Comparison of ENCODE assay signal across 35 cellular contexts in the genomic region with DNA sequence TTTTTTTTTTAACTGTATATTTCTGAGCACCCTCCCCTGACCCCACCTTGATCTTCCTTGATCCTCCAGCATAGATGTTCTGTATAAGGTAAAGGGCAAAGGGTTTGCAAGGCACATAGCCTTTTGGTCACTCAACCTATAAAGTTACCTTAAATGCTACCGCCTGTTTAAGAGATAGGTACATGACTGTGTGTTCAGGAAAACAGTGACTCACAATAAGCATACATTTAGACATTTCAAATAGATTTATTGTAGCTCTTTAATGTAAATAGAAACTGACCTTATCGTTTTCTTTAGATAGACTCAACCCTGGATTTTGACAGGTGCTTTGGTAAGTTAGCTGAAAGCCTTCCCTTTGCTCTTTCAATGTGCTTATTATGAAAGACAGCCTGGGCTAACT. TPM values are rescaled to one million over a fixed set of nuclear protein-coding genes. Genes with fewer than 3 reads are reported as not detected.
"Had no signal": no experiment of that assay in that cellular context is flagged by ENCODE, and none has a peak within 500 bp of the region (broad histone marks: within the 10 kb centered on the region; RNA-seq: fewer than 3 reads in every experiment).

No MANE protein-coding gene starts in this region.

- H3K27ac Mint-ChIP-seq: activated B cell treated with CpG ODN at 0.5 μM for 24 hours; activated CD8-positive, alpha-beta T cell treated with anti-CD3 and anti-CD28 coated beads for 36 hours; activated naive CD4-positive, alpha-beta T cell treated with anti-CD3 and anti-CD28 coated beads for 36 hours; activated naive CD4-positive, alpha-beta T cell treated with anti-CD3 and anti-CD28 coated beads, Interleukin-2, amount 50 U/mL, for 24 hours; activated naive CD8-positive, alpha-beta T cell treated with anti-CD3 and anti-CD28 coated beads for 36 hours; activated naive CD8-positive, alpha-beta T cell treated with anti-CD3 and anti-CD28 coated beads, Interleukin-2, amount 50 U/mL, for 24 hours; activated T-helper 2 cell treated with anti-CD3 and anti-CD28 coated beads, Interferon-gamma antibody, Interleukin-2, Interleukin-4, amounts not matched to agents 10 μg/mL and 5 μg/mL and 100 μg/mL, durations not matched to agents 14 hours and 24 hours and 36 hours; effector memory CD8-positive, alpha-beta T cell; T-helper 17 cell; T-helper 2 cell treated with Interferon-gamma antibody and Interleukin-4, amounts not matched to agents 5 μg/mL and 100 μg/mL, for 36 hours had no signal

- H3K27me3 Mint-ChIP-seq: activated B cell treated with CpG ODN at 0.5 μM for 24 hours; effector memory CD8-positive, alpha-beta T cell had no signal

- H3K4me3 Mint-ChIP-seq: activated B cell treated with CpG ODN at 0.5 μM for 24 hours; activated CD8-positive, alpha-beta T cell treated with anti-CD3 and anti-CD28 coated beads for 36 hours; activated naive CD4-positive, alpha-beta T cell treated with anti-CD3 and anti-CD28 coated beads for 36 hours; activated naive CD4-positive, alpha-beta T cell treated with anti-CD3 and anti-CD28 coated beads, Interleukin-2, amount 50 U/mL, for 24 hours; activated naive CD8-positive, alpha-beta T cell treated with anti-CD3 and anti-CD28 coated beads for 36 hours; activated naive CD8-positive, alpha-beta T cell treated with anti-CD3 and anti-CD28 coated beads, Interleukin-2, amount 50 U/mL, for 24 hours; activated T-cell treated with anti-CD3 and anti-CD28 coated beads, Interleukin-2, amount 50 U/mL, for 4 hours; effector memory CD8-positive, alpha-beta T cell; T-helper 17 cell; T-helper 2 cell treated with Interferon-gamma antibody and Interleukin-4, amounts not matched to agents 5 μg/mL and 100 μg/mL, for 36 hours had no signal

- H3K4me1 ChIP-seq: adrenal gland, body of pancreas, esophagus squamous epithelium, heart left ventricle had no signal

- ATAC-seq: activated CD4-positive, CD25-positive, alpha-beta regulatory T cell treated with anti-CD3 and anti-CD28 coated beads, Interleukin-2, amount 50 U/mL, for 24 hours; activated CD8-positive, alpha-beta T cell treated with anti-CD3 and anti-CD28 coated beads for 36 hours; activated naive CD8-positive, alpha-beta T cell treated with anti-CD3 and anti-CD28 coated beads, Interleukin-2, amount 50 U/mL, for 24 hours; activated T-cell treated with anti-CD3 and anti-CD28 coated beads, Interleukin-2, amount 50 U/mL, for 4 hours; body of pancreas; effector memory CD8-positive, alpha-beta T cell; heart left ventricle; T-helper 17 cell had no signal

- H3K27ac ChIP-seq: adrenal gland, body of pancreas, epithelial cell of prostate, esophagus squamous epithelium, heart left ventricle, WERI-Rb-1 had no signal

- H3K4me1 Mint-ChIP-seq: activated naive CD4-positive, alpha-beta T cell treated with anti-CD3 and anti-CD28 coated beads, Interleukin-2, amount 50 U/mL, for 24 hours; activated naive CD8-positive, alpha-beta T cell treated with anti-CD3 and anti-CD28 coated beads for 36 hours; activated naive CD8-positive, alpha-beta T cell treated with anti-CD3 and anti-CD28 coated beads, Interleukin-2, amount 50 U/mL, for 24 hours; T-helper 17 cell had no signal

- H3K27me3 ChIP-seq: adrenal gland, body of pancreas, esophagus squamous epithelium, heart left ventricle had no signal

- H3K9me3 ChIP-seq: adrenal gland, body of pancreas, esophagus squamous epithelium, heart left ventricle had no signal

- H3K4me3 ChIP-seq: adrenal gland, body of pancreas, esophagus squamous epithelium, heart left ventricle had no signal

- H3K36me3 ChIP-seq: adrenal gland, esophagus squamous epithelium, heart left ventricle, WERI-Rb-1 had no signal

- DNase-seq: activated B cell treated with CpG ODN at 0.5 μM for 24 hours; activated CD4-positive, alpha-beta T cell treated with anti-CD3 and anti-CD28 coated beads for 48 hours; activated CD4-positive, alpha-beta T cell treated with anti-CD3 and anti-CD28 coated beads, Interleukin-2, amount 50 U/mL, for 1 hour; activated CD4-positive, alpha-beta T cell treated with anti-CD3 and anti-CD28 coated beads, Interleukin-2, amount 50 U/mL, for 48 hours; activated CD8-positive, alpha-beta memory T cell treated with anti-CD3 and anti-CD28 coated beads for 24 hours; activated CD8-positive, alpha-beta T cell treated with anti-CD3 and anti-CD28 coated beads for 36 hours; activated effector memory CD4-positive, alpha-beta T cell treated with anti-CD3 and anti-CD28 coated beads, Interleukin-2, amount 50 U/mL, for 16 hours; activated naive CD4-positive, alpha-beta T cell treated with anti-CD3 and anti-CD28 coated beads for 36 hours; activated naive CD8-positive, alpha-beta T cell treated with anti-CD3 and anti-CD28 coated beads for 36 hours; activated naive CD8-positive, alpha-beta T cell treated with anti-CD3 and anti-CD28 coated beads, Interleukin-2, amount 50 U/mL, for 24 hours; activated T-cell treated with anti-CD3 and anti-CD28 coated beads, Interleukin-2, amount 50 U/mL, for 4 hours; adrenal gland; amygdala; aorta; body of pancreas; caudate nucleus; cortex of kidney; dermis blood vessel endothelial cell; effector CD4-positive, alpha-beta T cell; effector memory CD8-positive, alpha-beta T cell; esophagus squamous epithelium; glutamatergic neuron; heart left ventricle; T-helper 17 cell; T1000; WERI-Rb-1 had no signal

- H3K36me3 Mint-ChIP-seq: activated naive CD4-positive, alpha-beta T cell treated with anti-CD3 and anti-CD28 coated beads, Interleukin-2, amount 50 U/mL, for 24 hours; activated naive CD8-positive, alpha-beta T cell treated with anti-CD3 and anti-CD28 coated beads for 36 hours had no signal

- H3K9me3 Mint-ChIP-seq: activated B cell treated with CpG ODN at 0.5 μM for 24 hours; activated CD8-positive, alpha-beta T cell treated with anti-CD3 and anti-CD28 coated beads for 36 hours; activated naive CD4-positive, alpha-beta T cell treated with anti-CD3 and anti-CD28 coated beads for 36 hours; activated naive CD8-positive, alpha-beta T cell treated with anti-CD3 and anti-CD28 coated beads, Interleukin-2, amount 50 U/mL, for 24 hours; activated T-cell treated with anti-CD3 and anti-CD28 coated beads, Interleukin-2, amount 50 U/mL, for 4 hours; activated T-helper 2 cell treated with anti-CD3 and anti-CD28 coated beads, Interferon-gamma antibody, Interleukin-2, Interleukin-4, amounts not matched to agents 10 μg/mL and 5 μg/mL and 100 μg/mL, durations not matched to agents 14 hours and 24 hours and 36 hours; T-helper 2 cell treated with Interferon-gamma antibody and Interleukin-4, amounts not matched to agents 5 μg/mL and 100 μg/mL, for 36 hours had no signal

RNA-seq across cellular contexts. Expression of a gene that starts 15.2 kb away (rescaled TPM):
- total RNA-seq: activated B cell treated with CpG ODN at 0.5 μM for 24 hours; activated CD8-positive, alpha-beta T cell treated with anti-CD3 and anti-CD28 coated beads for 36 hours; activated naive CD4-positive, alpha-beta T cell treated with anti-CD3 and anti-CD28 coated beads for 36 hours; activated naive CD8-positive, alpha-beta T cell treated with anti-CD3 and anti-CD28 coated beads for 36 hours; activated T-cell treated with anti-CD3 and anti-CD28 coated beads, Interleukin-2, amount 50 U/mL, for 4 hours; activated T-helper 2 cell treated with anti-CD3 and anti-CD28 coated beads, Interferon-gamma antibody, Interleukin-2, Interleukin-4, amounts not matched to agents 10 μg/mL and 5 μg/mL and 100 μg/mL, durations not matched to agents 14 hours and 24 hours and 36 hours; adrenal gland; aorta; body of pancreas; chondrocyte; dermis blood vessel endothelial cell; endothelial cell of umbilical vein; esophagus squamous epithelium; fibroblast of lung; fibroblast of villous mesenchyme; heart left ventricle; T-helper 17 cell had no signal
